ENCODE assay signal across 19 cellular contexts in the genomic region with DNA sequence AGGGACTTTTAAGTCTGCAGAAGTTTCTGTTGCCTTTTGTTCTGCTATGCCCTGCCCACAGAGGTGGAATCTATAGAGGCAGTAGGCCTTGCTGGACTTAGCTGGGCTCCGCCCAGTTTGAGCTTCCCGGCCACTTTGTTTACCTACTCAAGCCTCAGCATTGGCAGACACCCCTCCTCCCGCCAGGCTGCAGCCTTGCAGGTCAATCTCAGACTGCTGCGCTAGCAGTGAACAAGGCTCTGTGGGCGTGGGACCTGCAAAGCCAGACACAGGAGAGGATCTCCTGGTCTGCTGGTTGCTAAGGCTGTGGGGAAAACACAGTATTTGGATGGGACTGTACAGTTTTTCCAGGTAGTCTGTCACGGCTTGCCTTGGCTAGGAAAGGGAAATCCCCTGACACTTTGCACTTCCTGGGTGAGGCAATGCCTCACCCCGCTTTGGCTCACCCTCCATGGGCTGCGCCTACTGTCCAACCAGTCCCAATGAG. TPM values are rescaled to one million over a fixed set of nuclear protein-coding genes. Genes with fewer than 3 reads are reported as not detected.
DNase-seq lines count a peak whose midpoint lies in the region; ATAC-seq and TF ChIP-seq lines count a peak whose summit lies in the region.
"Had no signal": no experiment of that assay in that cellular context is flagged by ENCODE, and none has a peak within 500 bp of the region (broad histone marks: within the 10 kb centered on the region; RNA-seq: fewer than 3 reads in every experiment).

No MANE protein-coding gene starts in this region.

- 32% methylated on average over 8 of the region's 8 CpGs; no CpG with 5 or more reads in 1 of the 2 donors for WGBS in transverse colon (ENCODE audit: low coverage in 1 of 2), 2 donors

- H3K4me1 ChIP-seq in iPS-20b (ENCODE audit: insufficient read depth, low read length) = no peaks in the 10 kb centered on the region
- H3K4me1 ChIP-seq in transverse colon = no peaks in the 10 kb centered on the region
- H3K4me1 ChIP-seq: gastrocnemius medialis had no signal

- no peak for TF ChIP-seq POLR2A in transverse colon (IDR thresholded peaks at IDR 0.05)

- H3K4me3 ChIP-seq in iPS-20b (ENCODE audit: low read length) (peak overlapping the region; percentile 57), transverse colon (peak overlapping the region in 1 of 4 donors; percentile 8)
- H3K4me3 ChIP-seq: dorsolateral prefrontal cortex, gastrocnemius medialis had no signal

- POLR2A ChIA-PET in WTC11 (lab: Charles Lee) = interaction anchor here (0.6 kb wide), 1 partner anchor 24 kb away, joined by 3 read pairs; no protein-coding TSS in a partner anchor

- CTCF ChIA-PET in WTC11 (lab: Charles Lee) = interaction anchor here (1.1 to 1.4 kb wide), 2 partner anchors 44 to 704 kb away, joined by 4 to 6 read pairs; a partner anchor contains a TSS

- no peak overlapping the region for H3K27ac ChIP-seq in iPS-20b (ENCODE audit: low read length)
- H3K27ac ChIP-seq in transverse colon = no peak overlapping the region
- H3K27ac ChIP-seq: 22Rv1, dorsolateral prefrontal cortex, gastrocnemius medialis, neutrophil had no signal

- peaks cover 11% of the 10 kb centered on the region for H3K9me3 Mint-ChIP-seq in WTC11

- H3K4me1 Mint-ChIP-seq in WTC11 = peaks cover 16% of the 10 kb centered on the region
- H3K4me1 Mint-ChIP-seq: IgD-negative memory B cell had no signal

- H3K4me3 Mint-ChIP-seq in WTC11 = peak overlapping the region; percentile 63
- H3K4me3 Mint-ChIP-seq: activated CD8-positive, alpha-beta T cell treated with anti-CD3 and anti-CD28 coated beads, Interleukin-2, amount 10 ng/mL, durations not matched to agents 7 days and 5 days; CD8-positive, alpha-beta T cell; IgD-negative memory B cell had no signal

- H3K27me3 ChIP-seq in iPS-20b (ENCODE audit: insufficient read depth, low read length) = no peaks in the 10 kb centered on the region
- H3K27me3 ChIP-seq in transverse colon = no peaks in the 10 kb centered on the region
- H3K27me3 ChIP-seq: dorsolateral prefrontal cortex, gastrocnemius medialis, neutrophil had no signal

- intact Hi-C loops in transverse colon (cut with DNase I; ENCODE audit: low total_unique reads) = no loop called here

- no peaks in the 10 kb centered on the region for H3K27me3 Mint-ChIP-seq in WTC11 (ENCODE audit: low read depth)
- H3K27me3 Mint-ChIP-seq: IgD-negative memory B cell had no signal

- H3K9me3 ChIP-seq in iPS-20b (ENCODE audit: insufficient read depth, low read depth, low read length) (no peaks in the 10 kb centered on the region), transverse colon (no peaks in the 10 kb centered on the region)
- H3K9me3 ChIP-seq: gastrocnemius medialis, neutrophil had no signal

- in situ Hi-C loops in transverse colon (cut with MboI; ENCODE audit: low pct_ligation_motif_present in 1 of 4, low pct_unique_long_range_greater_than_20kb in 1 of 4, low sequenced_read_pairs in 3 of 4) = no loop called here

- ATAC-seq in WTC11 (peak; percentile 100), GM19463 (IDR thresholded peaks at IDR 0.05; ENCODE audit: unreplicated experiment) (no peak)
- ATAC-seq: activated CD8-positive, alpha-beta T cell treated with anti-CD3 and anti-CD28 coated beads, Interleukin-2, amount 10 ng/mL, durations not matched to agents 7 days and 5 days; CD8-positive, alpha-beta T cell; gastrocnemius medialis; Right ventricle myocardium inferior had no signal

- TF ChIP-seq CTCF in WTC11 (IDR thresholded peaks at IDR 0.05) = no peak
- TF ChIP-seq CTCF in transverse colon (IDR thresholded peaks at IDR 0.05) = no peak

- H3K36me3 Mint-ChIP-seq in WTC11 = no peaks in the 10 kb centered on the region
- H3K36me3 Mint-ChIP-seq: CD8-positive, alpha-beta T cell; IgD-negative memory B cell had no signal

- H3K9ac ChIP-seq in iPS-20b (ENCODE audit: low read depth, low read length) = peak overlapping the region; percentile 43; the same call in 1 of the 2 replicates

- TF ChIP-seq EP300 in transverse colon (IDR thresholded peaks at IDR 0.05; ENCODE audit: low read depth) = no peak

- H3K27ac Mint-ChIP-seq in WTC11 = no peak overlapping the region
- H3K27ac Mint-ChIP-seq: activated CD8-positive, alpha-beta T cell treated with anti-CD3 and anti-CD28 coated beads, Interleukin-2, amount 10 ng/mL, durations not matched to agents 7 days and 5 days; CD8-positive, alpha-beta T cell; IgD-negative memory B cell had no signal

- H3K36me3 ChIP-seq in iPS-20b (ENCODE audit: insufficient read depth, low read depth, low read length) (no peaks in the 10 kb centered on the region), transverse colon (no peaks in the 10 kb centered on the region)
- H3K36me3 ChIP-seq: gastrocnemius medialis, neutrophil had no signal

- DNase-seq in NCI-H2029 (lab: John Stamatoyannopoulos, UW) (peak; percentile 43), NCI-H2029 treated with DMSO at 0.1 percent for 48 hours (lab: John Stamatoyannopoulos, UW) (no peak), WTC11 (ENCODE audit: low spot score) (peak; percentile 78), transverse colon (peak; percentile 53), Kasumi-1 (lab: John Stamatoyannopoulos, UW) (no peak), medulla oblongata (ENCODE audit: extremely low spot score) (no peak)
- DNase-seq: activated CD8-positive, alpha-beta T cell treated with anti-CD3 and anti-CD28 coated beads, Interleukin-2, amount 10 ng/mL, durations not matched to agents 7 days and 5 days; activated effector memory CD4-positive, alpha-beta T cell treated with Interleukin-2 at 50 U/mL for 16 hours; CD8-positive, alpha-beta T cell; dorsolateral prefrontal cortex; gastrocnemius medialis; NCI-H1105 treated with DMSO at 0.1 percent for 48 hours; NCI-H526 had no signal

TF ChIP-seq in WTC11, 78 proteins besides CTCF, POLR2A, EP300 and RAD21:
- TF ChIP-seq, protein P1, sequence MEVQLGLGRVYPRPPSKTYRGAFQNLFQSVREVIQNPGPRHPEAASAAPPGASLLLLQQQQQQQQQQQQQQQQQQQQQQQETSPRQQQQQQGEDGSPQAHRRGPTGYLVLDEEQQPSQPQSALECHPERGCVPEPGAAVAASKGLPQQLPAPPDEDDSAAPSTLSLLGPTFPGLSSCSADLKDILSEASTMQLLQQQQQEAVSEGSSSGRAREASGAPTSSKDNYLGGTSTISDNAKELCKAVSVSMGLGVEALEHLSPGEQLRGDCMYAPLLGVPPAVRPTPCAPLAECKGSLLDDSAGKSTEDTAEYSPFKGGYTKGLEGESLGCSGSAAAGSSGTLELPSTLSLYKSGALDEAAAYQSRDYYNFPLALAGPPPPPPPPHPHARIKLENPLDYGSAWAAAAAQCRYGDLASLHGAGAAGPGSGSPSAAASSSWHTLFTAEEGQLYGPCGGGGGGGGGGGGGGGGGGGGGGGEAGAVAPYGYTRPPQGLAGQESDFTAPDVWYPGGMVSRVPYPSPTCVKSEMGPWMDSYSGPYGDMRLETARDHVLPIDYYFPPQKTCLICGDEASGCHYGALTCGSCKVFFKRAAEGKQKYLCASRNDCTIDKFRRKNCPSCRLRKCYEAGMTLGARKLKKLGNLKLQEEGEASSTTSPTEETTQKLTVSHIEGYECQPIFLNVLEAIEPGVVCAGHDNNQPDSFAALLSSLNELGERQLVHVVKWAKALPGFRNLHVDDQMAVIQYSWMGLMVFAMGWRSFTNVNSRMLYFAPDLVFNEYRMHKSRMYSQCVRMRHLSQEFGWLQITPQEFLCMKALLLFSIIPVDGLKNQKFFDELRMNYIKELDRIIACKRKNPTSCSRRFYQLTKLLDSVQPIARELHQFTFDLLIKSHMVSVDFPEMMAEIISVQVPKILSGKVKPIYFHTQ (CRISPR knock-in tag; IDR thresholded peaks at IDR 0.05) = no peak
- peak; percentile 52; the same call in 1 of the 2 replicates for TF ChIP-seq FOXK1 (CRISPR knock-in tag; IDR thresholded peaks at IDR 0.05)

RNA-seq across cellular contexts. Expression of a gene that starts 43.7 kb away (rescaled TPM):
- total RNA-seq in WTC11 (2021) (48.9 to 49.2 TPM (median 49.2 TPM) in 3 replicates), transverse colon (10 to 100 TPM in 3 of 4 donors, 1 to 10 TPM in 1; 5.8 to 62.5 (median 35.3) TPM)

RNA-seq across cellular contexts. Expression of a gene that starts 43.9 kb away (rescaled TPM):
- total RNA-seq in WTC11 (2021) (6.3 to 8.0 TPM (median 7.2 TPM) in 3 replicates), transverse colon (10 to 100 TPM in 2 of 4 donors, 1 to 10 TPM in 2; 1.5 to 23.2 (median 12.2) TPM)

Comparison
In these comparisons a context has a peak if more than half of its experiments do, and no peak if none do; other contexts are left out.
1. DNase-seq: peak in NCI-H2029 (single experiment), WTC11 (single experiment) and transverse colon (single experiment); none in NCI-H2029 treated with DMSO at 0.1 percent for 48 hours (single experiment), Kasumi-1 (0 of 2) and medulla oblongata (single experiment).